8 cellular contexts compared by ENCODE assay signal in the genomic region with DNA sequence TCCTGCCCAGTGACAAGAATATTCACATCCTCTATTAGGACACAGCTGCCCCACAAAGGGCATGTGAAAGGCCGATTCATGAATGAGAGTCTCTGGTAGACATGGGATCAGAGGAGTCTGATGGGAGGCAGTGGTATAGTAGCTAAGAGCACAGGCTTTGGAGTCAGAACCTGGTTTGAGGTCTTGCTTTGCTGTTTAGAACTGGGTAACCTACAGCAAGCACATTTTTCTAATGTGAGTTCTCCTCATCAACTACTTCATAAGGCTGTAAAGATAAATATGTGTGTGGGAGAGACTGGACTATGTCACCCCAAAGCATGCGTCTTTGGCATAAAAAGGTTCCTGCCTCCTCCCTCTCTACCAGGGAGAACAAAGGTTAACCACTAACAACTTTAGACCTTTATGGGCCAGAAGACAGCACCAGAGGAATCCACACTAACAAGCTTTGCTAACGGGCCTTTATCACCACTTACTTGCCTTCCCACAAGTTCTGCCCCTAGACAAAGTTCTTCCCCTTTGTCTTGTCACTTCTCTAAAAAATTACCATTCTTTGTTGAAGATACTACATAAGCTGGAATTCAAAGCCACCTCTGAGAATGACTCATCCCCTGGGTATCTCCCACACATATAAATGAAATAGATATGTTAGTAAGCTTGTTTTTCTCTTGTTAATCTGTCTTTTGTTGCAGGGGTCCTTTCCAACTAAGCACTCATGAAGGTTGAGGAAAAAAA. TPM values are rescaled to one million over a fixed set of nuclear protein-coding genes. Genes with fewer than 3 reads are reported as not detected.
DNase-seq lines count a peak whose midpoint lies in the region; ATAC-seq and TF ChIP-seq lines count a peak whose summit lies in the region.

No MANE protein-coding gene starts in this region.

- H3K4me3 ChIP-seq in BLaER1 treated with 17β-estradiol and CSF1 and Interleukin-3, amounts not matched to agents 10 nM and 100 nM = no peak overlapping the region
- peak overlapping the region; percentile 7; the same call in 1 of the 2 replicates for H3K4me3 ChIP-seq in HUES48 (ENCODE audit: low read depth, low read length)
- H3K4me3 ChIP-seq in lower lobe of right lung = no peak overlapping the region

- no peak overlapping the region for H3K4me3 Mint-ChIP-seq in activated naive CD8-positive, alpha-beta T cell treated with anti-CD3 and anti-CD28 coated beads, Interleukin-2, amount 10 ng/mL, durations not matched to agents 7 days and 5 days

- H3K9ac ChIP-seq in BLaER1 treated with 17β-estradiol and CSF1 and Interleukin-3, amounts not matched to agents 10 nM and 100 nM = peak overlapping the region in 3 of 11 experiments; percentile 23 to 58 (median 51); a peak in 4 of 22 replicates
- peak overlapping the region; percentile 48; the same call in 1 of the 2 replicates for H3K9ac ChIP-seq in HUES48 (ENCODE audit: low read depth, low read length)

- H3K4me1 ChIP-seq in BLaER1 treated with 17β-estradiol and CSF1 and Interleukin-3, amounts not matched to agents 10 nM and 100 nM = peaks cover 17 to 56% (median 32%) of the 10 kb centered on the region in 10 experiments
- H3K4me1 ChIP-seq in HUES48 (ENCODE audit: control insufficient read depth, insufficient read depth, low read length) (peaks cover 29% of the 10 kb centered on the region), lower lobe of right lung (peaks cover 35% of the 10 kb centered on the region)

- intact Hi-C loops in lower lobe of right lung (cut with DNase I) = no loop called here

- peaks cover 0 to 8% (median 0%) of the 10 kb centered on the region in 11 experiments; a peak in 1 of 22 replicates for H3K9me3 ChIP-seq in BLaER1 treated with 17β-estradiol and CSF1 and Interleukin-3, amounts not matched to agents 10 nM and 100 nM (replicated peaks in 1 of 11)
- H3K9me3 ChIP-seq in HUES48 (ENCODE audit: control insufficient read depth, insufficient read depth, low read length) (no peaks in the 10 kb centered on the region), lower lobe of right lung (no peaks in the 10 kb centered on the region)

- no peak for DNase-seq in activated naive CD8-positive, alpha-beta T cell treated with anti-CD3 and anti-CD28 coated beads, Interleukin-2, amount 10 ng/mL, durations not matched to agents 7 days and 5 days
- DNase-seq in lower lobe of right lung (no peak), midbrain (lab: John Stamatoyannopoulos, UW) (no peak), NCI-H2107 (lab: John Stamatoyannopoulos, UW) (no peak), NCI-H82 (lab: John Stamatoyannopoulos, UW) (no peak)

- peak overlapping the region in 7 of 11 experiments; percentile 19 to 80 (median 57); a peak in 12 of 22 replicates for H3K27ac ChIP-seq in BLaER1 treated with 17β-estradiol and CSF1 and Interleukin-3, amounts not matched to agents 10 nM and 100 nM
- H3K27ac ChIP-seq in HUES48 (ENCODE audit: low read depth, low read length) (peak overlapping the region; percentile 98), lower lobe of right lung (no peak overlapping the region)

- H3K36me3 Mint-ChIP-seq in activated naive CD8-positive, alpha-beta T cell treated with anti-CD3 and anti-CD28 coated beads, Interleukin-2, amount 10 ng/mL, durations not matched to agents 7 days and 5 days = peaks cover 36% of the 10 kb centered on the region

- peaks cover 3% of the 10 kb centered on the region for H3K9me3 Mint-ChIP-seq in activated naive CD8-positive, alpha-beta T cell treated with anti-CD3 and anti-CD28 coated beads, Interleukin-2, amount 10 ng/mL, durations not matched to agents 7 days and 5 days

- peak overlapping the region; percentile 70 for H3K27ac Mint-ChIP-seq in activated naive CD8-positive, alpha-beta T cell treated with anti-CD3 and anti-CD28 coated beads, Interleukin-2, amount 10 ng/mL, durations not matched to agents 7 days and 5 days

- H3K27me3 Mint-ChIP-seq in activated naive CD8-positive, alpha-beta T cell treated with anti-CD3 and anti-CD28 coated beads, Interleukin-2, amount 10 ng/mL, durations not matched to agents 7 days and 5 days = no peaks in the 10 kb centered on the region

- peaks cover 0 to 4% (median 0%) of the 10 kb centered on the region in 11 experiments; a peak in 3 of 22 replicates for H4K20me1 ChIP-seq in BLaER1 treated with 17β-estradiol and CSF1 and Interleukin-3, amounts not matched to agents 10 nM and 100 nM

- no peaks in the 10 kb centered on the region for H3K27me3 ChIP-seq in BLaER1 treated with 17β-estradiol and CSF1 and Interleukin-3, amounts not matched to agents 10 nM and 100 nM
- H3K27me3 ChIP-seq in HUES48 (ENCODE audit: control insufficient read depth, insufficient read depth, low read length) = no peaks in the 10 kb centered on the region
- H3K27me3 ChIP-seq in lower lobe of right lung (ENCODE audit: low read depth) = no peaks in the 10 kb centered on the region

- POLR2A ChIA-PET in activated naive CD8-positive, alpha-beta T cell treated with anti-CD3 and anti-CD28 coated beads, Interleukin-2, amount 10 ng/mL, durations not matched to agents 7 days and 5 days (lab: Charles Lee) = interaction anchor here (8.4 kb wide), 1 partner anchor 18 kb away, joined by 108 read pairs; a partner anchor contains a TSS

- H3K4me1 Mint-ChIP-seq in activated naive CD8-positive, alpha-beta T cell treated with anti-CD3 and anti-CD28 coated beads, Interleukin-2, amount 10 ng/mL, durations not matched to agents 7 days and 5 days = peaks cover 39% of the 10 kb centered on the region

- ATAC-seq in activated naive CD8-positive, alpha-beta T cell treated with anti-CD3 and anti-CD28 coated beads, Interleukin-2, amount 10 ng/mL, durations not matched to agents 7 days and 5 days (ENCODE audit: low read depth) = peak; percentile 20
- ATAC-seq in lower lobe of right lung = peak; percentile 57 to 75
- ATAC-seq in HG03432 (IDR thresholded peaks at IDR 0.05; ENCODE audit: unreplicated experiment) = no peak

- H3K36me3 ChIP-seq in BLaER1 treated with 17β-estradiol and CSF1 and Interleukin-3, amounts not matched to agents 10 nM and 100 nM = peaks cover 10 to 69% (median 52%) of the 10 kb centered on the region in 11 experiments
- H3K36me3 ChIP-seq in HUES48 (ENCODE audit: control insufficient read depth, insufficient read depth, low read length) (peaks cover 45% of the 10 kb centered on the region), lower lobe of right lung (peaks cover 17% of the 10 kb centered on the region)

- H3K4me2 ChIP-seq in BLaER1 treated with 17β-estradiol and CSF1 and Interleukin-3, amounts not matched to agents 10 nM and 100 nM = peak overlapping the region in 6 of 11 experiments; percentile 6 to 79 (median 69); a peak in 12 of 22 replicates

- no peak for TF ChIP-seq CTCF in lower lobe of right lung (IDR thresholded peaks at IDR 0.05)

RNA-seq across cellular contexts. Expression of a gene that starts 21.1 kb away (rescaled TPM):
- 10 to 100 TPM; 42.2 to 48.6 TPM for total RNA-seq in activated naive CD8-positive, alpha-beta T cell treated with anti-CD3 and anti-CD28 coated beads, Interleukin-2, amount 10 ng/mL, durations not matched to agents 7 days and 5 days
- total RNA-seq in lower lobe of right lung = 16.2 TPM

RNA-seq across cellular contexts. Expression of a gene that starts 56.1 kb away (rescaled TPM):
- total RNA-seq in activated naive CD8-positive, alpha-beta T cell treated with anti-CD3 and anti-CD28 coated beads, Interleukin-2, amount 10 ng/mL, durations not matched to agents 7 days and 5 days = 10 to 100 TPM; 53.2 to 56.9 TPM
- total RNA-seq in lower lobe of right lung = 36.6 TPM
